ENCODE assay signal across 19 cellular contexts in the genomic region with DNA sequence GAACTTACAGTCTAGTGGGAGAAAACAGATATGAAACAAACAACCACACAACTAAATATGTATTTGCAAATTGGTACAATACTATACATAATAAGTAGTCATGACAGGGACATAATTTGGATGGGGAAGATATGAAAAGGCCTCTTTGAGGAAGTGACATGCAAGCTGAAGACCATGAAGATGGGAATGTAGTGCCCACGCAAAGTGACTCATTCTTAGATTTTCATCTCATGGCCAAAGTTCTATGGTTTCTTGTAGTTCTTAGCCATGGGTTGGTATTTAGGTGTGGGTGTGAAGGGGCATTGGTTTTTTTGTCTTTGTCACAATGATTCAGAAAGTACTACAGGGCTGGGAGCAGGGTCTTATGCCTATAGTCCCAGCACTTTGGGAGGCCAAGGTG.
DNase-seq lines count a peak whose midpoint lies in the region; ATAC-seq and TF ChIP-seq lines count a peak whose summit lies in the region.
"Had no signal": no experiment of that assay in that cellular context is flagged by ENCODE, and none has a peak within 500 bp of the region (broad histone marks: within the 10 kb centered on the region; RNA-seq: fewer than 3 reads in every experiment).

No MANE protein-coding gene starts in this region.

- no peaks in the 10 kb centered on the region for H3K27me3 ChIP-seq in lower lobe of right lung (ENCODE audit: low read depth)

- CTCF ChIA-PET in GM10248 (lab: Yijun Ruan, JAX) = no interaction called here

- no peaks in the 10 kb centered on the region for H3K4me1 Mint-ChIP-seq in activated T-cell treated with anti-CD3 and anti-CD28 coated beads, Interleukin-2, amount 50 U/mL, for 72 hours (ENCODE audit: low read depth)
- H3K4me1 Mint-ChIP-seq: CD8-positive, alpha-beta memory T cell had no signal

- no peak overlapping the region for H3K27ac Mint-ChIP-seq in activated T-cell treated with anti-CD3 and anti-CD28 coated beads, Interleukin-2, amount 50 U/mL, for 72 hours
- H3K27ac Mint-ChIP-seq: activated T-helper 1 cell treated with anti-CD3 and anti-CD28 coated beads, Interleukin-12 subunit alpha, Interleukin-12 subunit beta, Interleukin-2, Interleukin-4 antibody, amounts not matched to agents 30 ng/mL and 10 ng/mL and 1 ng/mL, durations not matched to agents 14 hours and 24 hours and 36 hours; CD8-positive, alpha-beta memory T cell had no signal

- H3K4me1 ChIP-seq in lower lobe of right lung = no peaks in the 10 kb centered on the region

- no peak overlapping the region for H3K4me3 ChIP-seq in lower lobe of right lung
- H3K4me3 ChIP-seq: skin epidermis had no signal

- TF ChIP-seq CTCF in GM10248 (IDR thresholded peaks at IDR 0.05; ENCODE audit: control extremely low read depth, extremely low read depth, low read depth, missing control alignments) (no peak), lower lobe of right lung (IDR thresholded peaks at IDR 0.05) (no peak)

- ATAC-seq in GM19035 (IDR thresholded peaks at IDR 0.05; ENCODE audit: unreplicated experiment) (peak; percentile 70), HG02678 (IDR thresholded peaks at IDR 0.05; ENCODE audit: unreplicated experiment) (peak; percentile 83), HG03469 (IDR thresholded peaks at IDR 0.05; ENCODE audit: unreplicated experiment) (peak; percentile 95), lower lobe of right lung (no peak)
- ATAC-seq in activated T-cell treated with anti-CD3 and anti-CD28 coated beads, Interleukin-2, amount 50 U/mL, for 72 hours (replicated peaks in 1 of 2) = no peak

- no peaks in the 10 kb centered on the region for H3K36me3 ChIP-seq in lower lobe of right lung

- no peaks in the 10 kb centered on the region for H3K9me3 ChIP-seq in lower lobe of right lung

- DNase-seq in GM10248 (ENCODE audit: extremely low spot score) (peak; percentile 21), lower lobe of right lung (no peak), HCEC 1CT (no peak)
- no peak for DNase-seq in activated CD4-positive, alpha-beta T cell treated with anti-CD3 and anti-CD28 coated beads, Interleukin-2, amount 50 U/mL, for 4 hours
- no peak for DNase-seq in activated T-cell treated with anti-CD3 and anti-CD28 coated beads, Interleukin-2, amount 50 U/mL, for 72 hours
- DNase-seq: activated CD4-positive, alpha-beta T cell treated with anti-CD3 and anti-CD28 coated beads for 48 hours; CD8-positive, alpha-beta memory T cell; glutamatergic neuron; H9; kidney glomerular epithelial cell; NCI-H2029 treated with DMSO at 0.1 percent for 48 hours; NCI-H526 treated with DMSO at 0.1 percent for 48 hours had no signal

- peaks cover 5 to 10% of the 10 kb centered on the region in 2 donors for H3K9me3 Mint-ChIP-seq in activated T-cell treated with anti-CD3 and anti-CD28 coated beads, Interleukin-2, amount 50 U/mL, for 72 hours

- POLR2A ChIA-PET in GM10248 (lab: Yijun Ruan, JAX) = no interaction called here

- no peaks in the 10 kb centered on the region for H3K27me3 Mint-ChIP-seq in activated T-cell treated with anti-CD3 and anti-CD28 coated beads, Interleukin-2, amount 50 U/mL, for 72 hours (ENCODE audit: low read depth)
- H3K27me3 Mint-ChIP-seq: CD8-positive, alpha-beta memory T cell had no signal

- intact Hi-C loops in lower lobe of right lung (cut with DNase I) = no loop called here

- peaks cover 0 to 2% of the 10 kb centered on the region in 2 donors for H3K36me3 Mint-ChIP-seq in activated T-cell treated with anti-CD3 and anti-CD28 coated beads, Interleukin-2, amount 50 U/mL, for 72 hours (ENCODE audit: insufficient read depth in 2 of 2)
- H3K36me3 Mint-ChIP-seq: CD8-positive, alpha-beta memory T cell had no signal

- H3K4me3 Mint-ChIP-seq in activated T-cell treated with anti-CD3 and anti-CD28 coated beads, Interleukin-2, amount 50 U/mL, for 72 hours = no peak overlapping the region
- H3K4me3 Mint-ChIP-seq: activated T-helper 1 cell treated with anti-CD3 and anti-CD28 coated beads, Interleukin-12 subunit alpha, Interleukin-12 subunit beta, Interleukin-2, Interleukin-4 antibody, amounts not matched to agents 30 ng/mL and 10 ng/mL and 1 ng/mL, durations not matched to agents 14 hours and 24 hours and 36 hours; CD8-positive, alpha-beta memory T cell; H9 had no signal

- H3K27ac ChIP-seq in lower lobe of right lung = no peak overlapping the region
- H3K27ac ChIP-seq: epithelial cell of prostate, RWPE1, skin epidermis had no signal

Comparison
In these comparisons a context has a peak if more than half of its experiments do, and no peak if none do; other contexts are left out.
1. ATAC-seq: peak in GM19035 (single experiment), HG02678 (single experiment) and HG03469 (single experiment); none in lower lobe of right lung (0 of 2) and activated T-cell treated with anti-CD3 and anti-CD28 coated beads, Interleukin-2, amount 50 U/mL, for 72 hours (0 of 2).